ENCODE assay signal across 19 cellular contexts in genomic region chr3:193833592-193833991, GRCh38.
DNase-seq lines count a peak whose midpoint lies in the region; ATAC-seq and TF ChIP-seq lines count a peak whose summit lies in the region.
"Had no signal": no experiment of that assay in that cellular context is flagged by ENCODE, and none has a peak within 500 bp of the region (broad histone marks: within the 10 kb centered on the region; RNA-seq: fewer than 3 reads in every experiment).

No MANE protein-coding gene starts in this region.

- H3K9ac ChIP-seq in MM.1S (ENCODE audit: low read length), result no peak overlapping the region
- H3K9ac ChIP-seq: BLaER1 had no signal

- peaks cover 42% of the 10 kb centered on the region for H3K4me1 ChIP-seq in foreskin keratinocyte
- no peaks in the 10 kb centered on the region for H3K4me1 ChIP-seq in MM.1S (ENCODE audit: low read length)

- H3K4me3 ChIP-seq in MM.1S (ENCODE audit: low read length), result no peak overlapping the region
- H3K4me3 ChIP-seq: BLaER1 had no signal

- no peak overlapping the region for H3K4me2 ChIP-seq in MM.1S (ENCODE audit: low read depth, low read length)
- H3K4me2 ChIP-seq: BLaER1 had no signal

- CTCF ChIA-PET in Calu3 (lab: Charles Lee), result interaction anchor here (0.5 to 1.9 kb wide), 5 partner anchors 9 to 297 kb away, joined by 4 to 11 read pairs (median 5); no protein-coding TSS in a partner anchor
- CTCF ChIA-PET in RWPE1 (lab: Yijun Ruan, JAX), result interaction anchor here (0.6 kb wide), 1 partner anchor 191 kb away, joined by 3 read pairs; no protein-coding TSS in a partner anchor

- no peaks in the 10 kb centered on the region for H3K36me3 ChIP-seq in MM.1S (replicated peaks; ENCODE audit: insufficient read depth, low read length)
- H3K36me3 ChIP-seq: BLaER1 had no signal

- peak overlapping the region; percentile 57; the same call in 1 of the 2 replicates for H3K27ac ChIP-seq in RWPE1
- H3K27ac ChIP-seq in foreskin keratinocyte, result peak overlapping the region; percentile 100
- no peak overlapping the region for H3K27ac ChIP-seq in MM.1S (ENCODE audit: low read length)
- H3K27ac ChIP-seq: BLaER1 had no signal

- no peaks in the 10 kb centered on the region for H3K79me2 ChIP-seq in MM.1S (ENCODE audit: low read length)

- H3K9me3 ChIP-seq in MM.1S (replicated peaks; ENCODE audit: insufficient read depth, low read length), result no peaks in the 10 kb centered on the region
- H3K9me3 ChIP-seq: BLaER1 had no signal

- POLR2A ChIA-PET in RWPE1 (lab: Yijun Ruan, JAX; ENCODE audit: low non-redundant PET), result no interaction called here

- DNase-seq in Calu3 (no peak), RWPE1 (ENCODE audit: low spot score) (no peak), foreskin keratinocyte (no peak), AG20443 (ENCODE audit: low spot score) (no peak), MM.1S (no peak)
- no peak for DNase-seq in stimulated activated naive B cell treated with anti-CD40 and anti-IgM and Interleukin-4, amounts not matched to agents 10 μg/mL and 1 μg/mL and 100 μg/mL, for 72 hours
- DNase-seq: CD4-positive, alpha-beta T cell; DMS53; HCEC 1CT; NCI-H1092; NCI-H1417 treated with DMSO at 0.1 percent for 48 hours; NCI-H1694 treated with DMSO at 0.1 percent for 48 hours; NCI-H2081; NCI-H2227 treated with DMSO at 0.1 percent for 48 hours; NCI-H526 treated with DMSO at 0.1 percent for 48 hours; RPMI8226; SHP77 treated with DMSO at 0.1 percent for 48 hours had no signal

- no peaks in the 10 kb centered on the region for H3K27me3 Mint-ChIP-seq in Calu3 (ENCODE audit: unreplicated experiment)
- H3K27me3 Mint-ChIP-seq in stimulated activated naive B cell treated with anti-CD40 and anti-IgM and Interleukin-4, amounts not matched to agents 10 μg/mL and 1 μg/mL and 100 μg/mL, for 72 hours, result peaks cover 1 to 3% of the 10 kb centered on the region in 2 donors

- intact Hi-C loops in Calu3 (cut with micrococcal nuclease; ENCODE audit: unreplicated experiment), result loop anchor here (5.0 kb wide), 1 partner anchor 39 kb away; no protein-coding TSS in a partner anchor

- no peak for TF ChIP-seq CTCF in Calu3 (IDR thresholded peaks at IDR 0.05; ENCODE audit: unreplicated experiment)
- no peak for TF ChIP-seq CTCF in RWPE1 (conservative IDR thresholded peaks at IDR 0.05; ENCODE audit: low read depth)
- TF ChIP-seq CTCF in foreskin keratinocyte (conservative IDR thresholded peaks at IDR 0.05), result no peak
- TF ChIP-seq CTCF in MM.1S (IDR thresholded peaks at IDR 0.05; ENCODE audit: low read length), result no peak

- BruUV-seq in Calu3 (replicated peaks; lab: Mats Ljungman, UMichigan), result no TSS peak

- H3K9me3 Mint-ChIP-seq in Calu3 (ENCODE audit: low read depth, unreplicated experiment), result no peaks in the 10 kb centered on the region
- H3K9me3 Mint-ChIP-seq in stimulated activated naive B cell treated with anti-CD40 and anti-IgM and Interleukin-4, amounts not matched to agents 10 μg/mL and 1 μg/mL and 100 μg/mL, for 72 hours, result no peaks in the 10 kb centered on the region
- H3K9me3 Mint-ChIP-seq: CD4-positive, alpha-beta T cell had no signal

- peak overlapping the region; percentile 3 for H3K27ac Mint-ChIP-seq in Calu3 (ENCODE audit: unreplicated experiment)
- H3K27ac Mint-ChIP-seq in stimulated activated naive B cell treated with anti-CD40 and anti-IgM and Interleukin-4, amounts not matched to agents 10 μg/mL and 1 μg/mL and 100 μg/mL, for 72 hours, result peak overlapping the region; percentile 38
- H3K27ac Mint-ChIP-seq: CD4-positive, alpha-beta T cell had no signal

- H2AFZ ChIP-seq in MM.1S (ENCODE audit: low read length), result no peak overlapping the region

- no peak overlapping the region for H3K4me3 Mint-ChIP-seq in Calu3 (ENCODE audit: low read depth, unreplicated experiment)
- H3K4me3 Mint-ChIP-seq in stimulated activated naive B cell treated with anti-CD40 and anti-IgM and Interleukin-4, amounts not matched to agents 10 μg/mL and 1 μg/mL and 100 μg/mL, for 72 hours, result no peak overlapping the region
- H3K4me3 Mint-ChIP-seq: CD4-positive, alpha-beta T cell had no signal

- H3K9me2 ChIP-seq in MM.1S (replicated peaks; ENCODE audit: insufficient read depth, low read length), result no peaks in the 10 kb centered on the region

- H3K4me1 Mint-ChIP-seq in Calu3 (ENCODE audit: low read depth, unreplicated experiment), result peaks cover 96% of the 10 kb centered on the region
- H3K4me1 Mint-ChIP-seq in stimulated activated naive B cell treated with anti-CD40 and anti-IgM and Interleukin-4, amounts not matched to agents 10 μg/mL and 1 μg/mL and 100 μg/mL, for 72 hours, result peaks cover 43 to 58% of the 10 kb centered on the region in 2 donors

- no peaks in the 10 kb centered on the region for H3K27me3 ChIP-seq in foreskin keratinocyte
- H3K27me3 ChIP-seq in MM.1S (replicated peaks; ENCODE audit: insufficient read depth, low read length), result no peaks in the 10 kb centered on the region
- H3K27me3 ChIP-seq: BLaER1 had no signal

- H3K36me3 Mint-ChIP-seq in Calu3 (ENCODE audit: insufficient read depth, unreplicated experiment), result peaks cover 37% of the 10 kb centered on the region
- H3K36me3 Mint-ChIP-seq in stimulated activated naive B cell treated with anti-CD40 and anti-IgM and Interleukin-4, amounts not matched to agents 10 μg/mL and 1 μg/mL and 100 μg/mL, for 72 hours, result no peaks in the 10 kb centered on the region

- H3F3A ChIP-seq in MM.1S (ENCODE audit: insufficient read depth, low read length), result no peaks in the 10 kb centered on the region

- ATAC-seq in foreskin keratinocyte (no peak), GM21717 (IDR thresholded peaks at IDR 0.05; ENCODE audit: unreplicated experiment) (no peak)
- no peak for ATAC-seq in stimulated activated naive B cell treated with anti-CD40 and anti-IgM and Interleukin-4, amounts not matched to agents 10 μg/mL and 1 μg/mL and 100 μg/mL, for 72 hours (replicated peaks)

- H4K20me1 ChIP-seq in MM.1S (ENCODE audit: insufficient read depth, low read length), result no peaks in the 10 kb centered on the region
- H4K20me1 ChIP-seq: BLaER1 had no signal
